In genomic region chr2:100650151-100650550, GRCh38 we compare ENCODE assay signal across 16 cellular contexts.
"Had no signal": no experiment of that assay in that cellular context is flagged by ENCODE, and none has a peak within 500 bp of the region (broad histone marks: within the 10 kb centered on the region; RNA-seq: fewer than 3 reads in every experiment).

No MANE protein-coding gene starts in this region.

- H3K4me3 Mint-ChIP-seq: activated T-helper 1 cell treated with anti-CD3 and anti-CD28 coated beads, Interleukin-12 subunit alpha, Interleukin-12 subunit beta, Interleukin-2, Interleukin-4 antibody, amounts not matched to agents 30 ng/mL and 10 ng/mL and 1 ng/mL, durations not matched to agents 14 hours and 24 hours and 36 hours; naive B cell had no signal

- H3K79me2 ChIP-seq: parathyroid adenoma had no signal

- DNase-seq: activated CD4-positive, alpha-beta T cell treated with anti-CD3 and anti-CD28 coated beads, Interleukin-2, amount 50 U/mL, for 4 hours; activated CD8-positive, alpha-beta memory T cell treated with anti-CD3 and anti-CD28 coated beads, Interleukin-2, amount 50 U/mL, for 4 hours; aorta; dermis blood vessel endothelial cell; effector memory CD8-positive, alpha-beta T cell; foreskin melanocyte; left ventricle myocardium inferior; naive B cell; retina; stimulated activated CD4-positive, alpha-beta T cell treated with anti-CD3 and anti-CD28 coated beads, Interleukin-12 subunit alpha, Interleukin-12 subunit beta, amount 100 ng/mL, for 4 hours; stimulated activated CD4-positive, alpha-beta T cell treated with anti-CD3 and anti-CD28 coated beads, Interleukin-2, amount 100 ng/mL, for 24 hours; thyroid gland had no signal

- H3K4me1 Mint-ChIP-seq: naive B cell had no signal

- ATAC-seq: effector memory CD8-positive, alpha-beta T cell had no signal

- H2AFZ ChIP-seq: parathyroid adenoma had no signal

- H3K36me3 ChIP-seq: left ventricle myocardium inferior, neutrophil, thyroid gland had no signal

- H3K9me3 ChIP-seq: neutrophil, thyroid gland had no signal

- H3K27ac Mint-ChIP-seq: activated T-helper 1 cell treated with anti-CD3 and anti-CD28 coated beads, Interleukin-12 subunit alpha, Interleukin-12 subunit beta, Interleukin-2, Interleukin-4 antibody, amounts not matched to agents 30 ng/mL and 10 ng/mL and 1 ng/mL, durations not matched to agents 14 hours and 24 hours and 36 hours; naive B cell had no signal

- H3K9ac ChIP-seq: parathyroid adenoma had no signal

- H3K27me3 ChIP-seq: neutrophil, thyroid gland had no signal

- H3K27ac ChIP-seq: epithelial cell of prostate, left ventricle myocardium inferior, neutrophil, parathyroid adenoma, thyroid gland had no signal

- H3K4me1 ChIP-seq: left ventricle myocardium inferior, parathyroid adenoma, thyroid gland had no signal

- H3K4me3 ChIP-seq: left ventricle myocardium inferior, thyroid gland had no signal
